ENCODE assay signal across 5 cellular contexts in genomic region chr11:106568632-106569031, GRCh38.
"Had no signal": no experiment of that assay in that cellular context is flagged by ENCODE, and none has a peak within 500 bp of the region (broad histone marks: within the 10 kb centered on the region; RNA-seq: fewer than 3 reads in every experiment).

No MANE protein-coding gene starts in this region.

- DNase-seq: IMR-90, KBM-7, KG1 had no signal

- H3K27ac ChIP-seq: HL-60 had no signal

- H3K4me3 ChIP-seq: K562 had no signal
